In the genomic region with DNA sequence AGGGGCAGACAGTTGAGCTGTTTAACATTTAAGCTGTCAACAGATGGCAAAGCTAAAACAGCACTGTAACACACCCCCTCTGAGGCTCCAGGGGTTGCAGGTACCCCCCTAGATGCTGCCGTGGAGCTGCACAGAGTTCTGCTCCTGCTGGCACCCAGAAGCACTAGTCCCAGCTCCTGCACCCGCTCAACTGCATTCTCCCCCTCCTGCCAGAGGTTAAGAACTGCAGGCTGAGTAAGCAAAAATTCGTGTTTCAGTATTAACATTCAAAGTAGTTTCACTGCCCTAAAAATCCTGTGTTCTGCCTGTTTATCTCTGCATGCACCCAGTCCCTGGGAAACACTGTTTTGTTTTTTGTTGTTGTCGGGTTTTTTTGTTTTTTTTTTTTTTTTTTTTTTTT, we compare ENCODE assay signal across 9 cellular contexts.
DNase-seq lines count a peak whose midpoint lies in the region; ATAC-seq, FAIRE-seq and TF ChIP-seq lines count a peak whose summit lies in the region.
"Had no signal": no experiment of that assay in that cellular context is flagged by ENCODE, and none has a peak within 500 bp of the region (broad histone marks: within the 10 kb centered on the region; RNA-seq: fewer than 3 reads in every experiment).

No MANE protein-coding gene starts in this region.

- peak; percentile 16 for TF ChIP-seq CTCF in astrocyte (IDR thresholded peaks at IDR 0.05; ENCODE audit: insufficient read depth, low read depth, low read length)

- H3K27ac ChIP-seq in astrocyte (ENCODE audit: low read depth, low read length), result no peak overlapping the region
- H3K27ac ChIP-seq: BLaER1 had no signal

- no peak overlapping the region for H3K4me3 ChIP-seq in astrocyte (ENCODE audit: insufficient read depth, low read depth, low read length)
- H3K4me3 ChIP-seq: BLaER1 had no signal

- no peaks in the 10 kb centered on the region for H3K27me3 ChIP-seq in astrocyte (ENCODE audit: insufficient read depth, low read length)
- H3K27me3 ChIP-seq: BLaER1 had no signal

- peak; percentile 10; the same call in 1 of the 2 replicates for TF ChIP-seq RAD21 in Ishikawa (IDR thresholded peaks at IDR 0.05; ENCODE audit: low read depth)

- DNase-seq in NCI-H2171 treated with DMSO at 0.1 percent for 48 hours (lab: John Stamatoyannopoulos, UW), result peak; percentile 8
- no peak for DNase-seq in NCI-H2171 (lab: John Stamatoyannopoulos, UW)
- no peak for DNase-seq in astrocyte (ENCODE audit: low read depth)
- DNase-seq in renal cortical epithelial cell (ENCODE audit: low read depth), result peak; percentile 3
- DNase-seq in T-cell, result no peak
- no peak for DNase-seq in activated CD8-positive, alpha-beta memory T cell treated with anti-CD3 and anti-CD28 coated beads, Interleukin-2, amount 10 ng/mL, durations not matched to agents 7 days and 5 days

- POLR2A ChIA-PET in T-cell (lab: Charles Lee), result no interaction called here

- no peak overlapping the region for H3K4me2 ChIP-seq in astrocyte (ENCODE audit: low read length)
- H3K4me2 ChIP-seq: BLaER1 had no signal

- no peak for FAIRE-seq in astrocyte (lab: Jason Lieb, UNC)

- no peaks in the 10 kb centered on the region for H3K9me3 ChIP-seq in astrocyte (ENCODE audit: insufficient read depth, low read depth, low read length)
- H3K9me3 ChIP-seq: BLaER1 had no signal

- H2AFZ ChIP-seq in astrocyte (ENCODE audit: low read depth, low read length), result no peak overlapping the region

- H3K27ac Mint-ChIP-seq in astrocyte (ENCODE audit: unreplicated experiment) (no peak overlapping the region), T-cell (no peak overlapping the region)
- H3K27ac Mint-ChIP-seq in activated CD8-positive, alpha-beta memory T cell treated with anti-CD3 and anti-CD28 coated beads, Interleukin-2, amount 10 ng/mL, durations not matched to agents 7 days and 5 days, result no peak overlapping the region

- no peaks in the 10 kb centered on the region for H3K4me1 Mint-ChIP-seq in astrocyte (ENCODE audit: low read depth, unreplicated experiment)
- H3K4me1 Mint-ChIP-seq in T-cell, result no peaks in the 10 kb centered on the region
- H3K4me1 Mint-ChIP-seq in activated CD8-positive, alpha-beta memory T cell treated with anti-CD3 and anti-CD28 coated beads, Interleukin-2, amount 10 ng/mL, durations not matched to agents 7 days and 5 days, result no peaks in the 10 kb centered on the region

- H4K20me1 ChIP-seq in astrocyte (ENCODE audit: insufficient read depth, low read length), result no peaks in the 10 kb centered on the region
- H4K20me1 ChIP-seq: BLaER1 had no signal

- ATAC-seq in GM21825 (IDR thresholded peaks at IDR 0.05; ENCODE audit: unreplicated experiment) (peak; percentile 90), T-cell (replicated peaks in 1 of 4) (no peak)
- ATAC-seq in activated CD8-positive, alpha-beta memory T cell treated with anti-CD3 and anti-CD28 coated beads, Interleukin-2, amount 10 ng/mL, durations not matched to agents 7 days and 5 days, result no peak

- no peak overlapping the region for H3K4me3 Mint-ChIP-seq in astrocyte (ENCODE audit: unreplicated experiment)
- no peak overlapping the region for H3K4me3 Mint-ChIP-seq in T-cell
- H3K4me3 Mint-ChIP-seq in activated CD8-positive, alpha-beta memory T cell treated with anti-CD3 and anti-CD28 coated beads, Interleukin-2, amount 10 ng/mL, durations not matched to agents 7 days and 5 days, result no peak overlapping the region

- H3K27me3 Mint-ChIP-seq in astrocyte (ENCODE audit: low read depth, unreplicated experiment) (no peaks in the 10 kb centered on the region), T-cell (no peaks in the 10 kb centered on the region)
- no peaks in the 10 kb centered on the region for H3K27me3 Mint-ChIP-seq in activated CD8-positive, alpha-beta memory T cell treated with anti-CD3 and anti-CD28 coated beads, Interleukin-2, amount 10 ng/mL, durations not matched to agents 7 days and 5 days

- H3K36me3 ChIP-seq in astrocyte (ENCODE audit: insufficient read depth, low read length), result no peaks in the 10 kb centered on the region
- H3K36me3 ChIP-seq: BLaER1 had no signal

- H3K36me3 Mint-ChIP-seq in astrocyte (ENCODE audit: low read depth, unreplicated experiment) (no peaks in the 10 kb centered on the region), T-cell (no peaks in the 10 kb centered on the region)
- H3K36me3 Mint-ChIP-seq in activated CD8-positive, alpha-beta memory T cell treated with anti-CD3 and anti-CD28 coated beads, Interleukin-2, amount 10 ng/mL, durations not matched to agents 7 days and 5 days, result no peaks in the 10 kb centered on the region

- H3K4me1 ChIP-seq in astrocyte (ENCODE audit: insufficient read depth, low read length), result no peaks in the 10 kb centered on the region
- H3K4me1 ChIP-seq: BLaER1 had no signal

- CTCF ChIA-PET in T-cell (lab: Charles Lee), result no interaction called here
- CTCF ChIA-PET in activated CD8-positive, alpha-beta memory T cell treated with anti-CD3 and anti-CD28 coated beads, Interleukin-2, amount 10 ng/mL, durations not matched to agents 7 days and 5 days (lab: Charles Lee), result no interaction called here

- H3K79me2 ChIP-seq in astrocyte (ENCODE audit: insufficient read depth, low read length), result no peaks in the 10 kb centered on the region

- H3K9me3 Mint-ChIP-seq in astrocyte (ENCODE audit: unreplicated experiment) (peaks cover 2% of the 10 kb centered on the region), T-cell (peaks cover 8 to 16% (median 13%) of the 10 kb centered on the region in 3 donors)
- H3K9me3 Mint-ChIP-seq in activated CD8-positive, alpha-beta memory T cell treated with anti-CD3 and anti-CD28 coated beads, Interleukin-2, amount 10 ng/mL, durations not matched to agents 7 days and 5 days (ENCODE audit: low read depth), result peaks cover 11% of the 10 kb centered on the region

- H3K9ac ChIP-seq in astrocyte (ENCODE audit: low read length), result no peak overlapping the region
- H3K9ac ChIP-seq: BLaER1 had no signal

- no peak for TF ChIP-seq EP300 in Ishikawa (IDR thresholded peaks at IDR 0.05; ENCODE audit: borderline replicate concordance)

TF ChIP-seq in Ishikawa, 13 proteins besides CTCF, POLR2A, EP300 and RAD21:
- TF ChIP-seq NFIC (IDR thresholded peaks at IDR 0.05) (no peak), ZBTB7A (IDR thresholded peaks at IDR 0.05; ENCODE audit: low read depth) (no peak)

Comparison
In these comparisons a context has a peak if more than half of its experiments do, and no peak if none do; other contexts are left out.
1. DNase-seq: peak in NCI-H2171 treated with DMSO at 0.1 percent for 48 hours (single experiment) and renal cortical epithelial cell (single experiment); none in NCI-H2171 (single experiment), astrocyte (single experiment), T-cell (0 of 34) and activated CD8-positive, alpha-beta memory T cell treated with anti-CD3 and anti-CD28 coated beads, Interleukin-2, amount 10 ng/mL, durations not matched to agents 7 days and 5 days (single experiment).